19 cellular contexts compared by ENCODE assay signal in the genomic region with DNA sequence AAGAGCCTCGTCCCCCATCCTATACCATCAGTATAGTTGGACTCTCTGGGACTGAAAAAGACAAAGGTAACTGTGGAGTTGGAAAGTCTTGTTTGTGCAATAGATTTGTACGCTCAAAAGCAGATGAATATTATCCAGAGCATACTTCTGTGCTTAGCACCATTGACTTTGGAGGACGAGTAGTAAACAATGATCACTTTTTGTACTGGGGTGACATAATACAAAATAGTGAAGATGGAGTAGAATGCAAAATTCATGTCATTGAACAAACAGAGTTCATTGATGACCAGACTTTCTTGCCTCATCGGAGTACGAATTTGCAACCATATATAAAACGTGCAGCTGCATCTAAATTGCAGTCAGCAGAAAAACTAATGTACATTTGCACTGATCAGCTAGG.
"Had no signal": no experiment of that assay in that cellular context is flagged by ENCODE, and none has a peak within 500 bp of the region (broad histone marks: within the 10 kb centered on the region; RNA-seq: fewer than 3 reads in every experiment).

No MANE protein-coding gene starts in this region.

- H3K9me3 ChIP-seq: left ventricle myocardium inferior, transverse colon had no signal

- H3K27me3 ChIP-seq: transverse colon had no signal

- FAIRE-seq: urothelium cell line had no signal

- H3K27ac ChIP-seq: left ventricle myocardium inferior, transverse colon had no signal

- H3K4me3 ChIP-seq: left ventricle myocardium inferior, transverse colon had no signal

- DNase-seq: activated B cell treated with CpG ODN at 0.5 μM for 24 hours; activated CD4-positive, alpha-beta memory T cell treated with anti-CD3 and anti-CD28 coated beads for 36 hours; activated CD4-positive, alpha-beta T cell treated with anti-CD3 and anti-CD28 coated beads for 36 hours; activated effector memory CD4-positive, alpha-beta T cell treated with Interleukin-2 at 50 U/mL for 16 hours; activated naive CD4-positive, alpha-beta T cell treated with anti-CD3 and anti-CD28 coated beads for 36 hours; activated naive CD8-positive, alpha-beta T cell treated with anti-CD3 and anti-CD28 coated beads, Interleukin-2, amount 10 ng/mL, durations not matched to agents 7 days and 5 days; activated T-cell treated with anti-CD3 and anti-CD28 coated beads, Interleukin-2, amount 50 U/mL, for 72 hours; amniotic stem cell; effector CD4-positive, alpha-beta T cell; erythroblast; foreskin fibroblast; kidney glomerular epithelial cell; left ventricle myocardium inferior; natural killer cell; stimulated activated CD4-positive, alpha-beta T cell treated with anti-CD3 and anti-CD28 coated beads, Interleukin-4, amount 100 ng/mL, for 4 hours; stimulated activated naive CD8-positive, alpha-beta T cell treated with anti-CD3 and anti-CD28 coated beads, Interleukin-15, Interleukin-2, amounts not matched to agents 100 U/mL and 50 U/mL, for 24 hours; T-helper 17 cell; transverse colon had no signal
